In genomic region chr18:3998698-3999333, GRCh38 we compare ENCODE assay signal across 8 cellular contexts.
DNase-seq lines count a peak whose midpoint lies in the region; ATAC-seq and TF ChIP-seq lines count a peak whose summit lies in the region.

No MANE protein-coding gene starts in this region.

- no peaks in the 10 kb centered on the region for H3K9me2 ChIP-seq in OCI-LY7 (ENCODE audit: insufficient read depth, low read length)

- CTCF ChIA-PET in BJ (lab: Yijun Ruan, JAX): interaction anchor here (0.7 to 5.3 kb wide), 10 partner anchors 123 to 298 kb away, joined by 3 to 41 read pairs (median 6); no protein-coding TSS in a partner anchor
- CTCF ChIA-PET in OCI-LY7 (lab: Charles Lee; ENCODE audit: unreplicated experiment): interaction anchor here (1.1 kb wide), 1 partner anchor 228 kb away, joined by 5 read pairs; no protein-coding TSS in a partner anchor

- H3K9me3 ChIP-seq in OCI-LY7 (ENCODE audit: low read length): no peaks in the 10 kb centered on the region

- BruUV-seq in OCI-LY7 (replicated peaks; lab: Mats Ljungman, UMichigan): no TSS peak

- H3K4me3 ChIP-seq in BJ (ENCODE audit: low read depth, low read length) (no peak overlapping the region), OCI-LY7 (ENCODE audit: low read depth, low read length, poor library complexity, severe bottlenecking) (no peak overlapping the region), epithelial cell of esophagus (ENCODE audit: low read length) (no peak overlapping the region)

- H3K27me3 ChIP-seq in BJ (ENCODE audit: control insufficient read depth, insufficient read depth, low read length): no peaks in the 10 kb centered on the region

- no peaks in the 10 kb centered on the region for H3K79me2 ChIP-seq in OCI-LY7 (ENCODE audit: insufficient read depth, low read depth, low read length)

- intact Hi-C loops in OCI-LY7 (cut with micrococcal nuclease; ENCODE audit: unreplicated experiment): loop anchor here (2.0 to 5.0 kb wide), 2 partner anchors 296 to 717 kb away; no protein-coding TSS in a partner anchor

- H3K27ac ChIP-seq in OCI-LY7 (ENCODE audit: low read depth, low read length, poor library complexity, severe bottlenecking): no peak overlapping the region

- H3K4me1 ChIP-seq in OCI-LY7 (ENCODE audit: insufficient read depth, low read length, poor library complexity, severe bottlenecking): peaks cover 5% of the 10 kb centered on the region

- H2AFZ ChIP-seq in OCI-LY7 (ENCODE audit: low read length): peak overlapping the region; percentile 17; the same call in 1 of the 2 replicates

- H3K36me3 ChIP-seq in BJ (ENCODE audit: control insufficient read depth, insufficient read depth, low read length): no peaks in the 10 kb centered on the region
- H3K36me3 ChIP-seq in OCI-LY7 (ENCODE audit: insufficient read depth, low read length): no peaks in the 10 kb centered on the region

- in situ Hi-C loops in GM13977 (cut with MboI; ENCODE audit: low pct_unique_long_range_greater_than_20kb, low sequenced_read_pairs, unreplicated experiment): no loop called here

- peak; percentile 73 for TF ChIP-seq CTCF in BJ (IDR thresholded peaks at IDR 0.05; ENCODE audit: insufficient read depth, low read depth, low read length)
- peak; percentile 66 for TF ChIP-seq CTCF in GM13977 (IDR thresholded peaks at IDR 0.05; ENCODE audit: extremely low read depth, insufficient read depth, missing control alignments)
- TF ChIP-seq CTCF in OCI-LY7 (conservative IDR thresholded peaks at IDR 0.05; ENCODE audit: low read length): peak; percentile 97
- TF ChIP-seq CTCF in epithelial cell of esophagus (IDR thresholded peaks at IDR 0.05; ENCODE audit: insufficient read depth, low read depth, low read length, missing control alignments): peak; percentile 82

- no peaks in the 10 kb centered on the region for H4K20me1 ChIP-seq in OCI-LY7 (ENCODE audit: insufficient read depth, low read length)

- ATAC-seq in HG03108 (IDR thresholded peaks at IDR 0.05; ENCODE audit: unreplicated experiment): no peak
- ATAC-seq in HG02938 (IDR thresholded peaks at IDR 0.05; ENCODE audit: unreplicated experiment): no peak

- DNase-seq in BJ (ENCODE audit: low read depth) (no peak), GM13977 (ENCODE audit: low spot score) (no peak), OCI-LY7 (ENCODE audit: low spot score) (peak; percentile 73), epithelial cell of esophagus (ENCODE audit: low read depth) (peak; percentile 50), pons (ENCODE audit: low spot score) (peak; percentile 62), T1000 (lab: John Stamatoyannopoulos, UW) (no peak)

- POLR2A ChIA-PET in BJ (lab: Charles Lee) (no interaction called here), OCI-LY7 (lab: Charles Lee) (no interaction called here)

- peak overlapping the region; percentile 32; the same call in 1 of the 2 replicates for H3K4me2 ChIP-seq in OCI-LY7 (ENCODE audit: low read length)

Comparison
In these comparisons a context has a peak if more than half of its experiments do, and no peak if none do; other contexts are left out.
1. DNase-seq: peak in OCI-LY7 (single experiment), epithelial cell of esophagus (single experiment) and pons (single experiment); none in BJ (single experiment), GM13977 (single experiment) and T1000 (single experiment).
2. Peak in every context shown above with its lines, with median percentiles within 50 percentile points of each other: CTCF ChIP-seq.